27 cellular contexts compared by ENCODE assay signal in the genomic region with DNA sequence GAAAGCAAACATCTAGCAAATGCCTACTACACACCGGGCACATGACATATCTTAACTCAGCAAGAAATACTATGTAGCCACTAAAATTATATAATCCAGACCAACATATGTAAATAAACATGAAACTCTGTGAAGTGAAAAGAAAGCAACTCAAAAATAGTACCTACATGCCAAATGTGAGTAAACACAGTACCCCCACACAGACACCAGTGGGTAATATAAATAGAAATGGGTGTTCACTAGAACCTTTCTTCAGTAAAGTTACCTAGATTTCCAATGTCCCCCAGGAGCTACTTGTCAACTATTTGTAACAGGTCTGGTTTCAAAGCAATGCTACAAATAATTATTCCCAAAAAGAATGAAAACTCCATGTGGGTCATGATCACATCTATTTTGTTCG. TPM values are rescaled to one million over a fixed set of nuclear protein-coding genes. Genes with fewer than 3 reads are reported as not detected.
"Had no signal": no experiment of that assay in that cellular context is flagged by ENCODE, and none has a peak within 500 bp of the region (broad histone marks: within the 10 kb centered on the region; RNA-seq: fewer than 3 reads in every experiment).

No MANE protein-coding gene starts in this region.

- H3K4me3 Mint-ChIP-seq: mesothelial cell of epicardium; naive B cell; nephron; neural progenitor cell; stimulated activated effector memory CD8-positive, alpha-beta T cell treated with anti-CD3 and anti-CD28 coated beads, Interleukin-12 subunit alpha, Interleukin-12 subunit beta, amount 100 ng/mL, for 72 hours; type B pancreatic cell had no signal

- ATAC-seq: foreskin keratinocyte; gastroesophageal sphincter; heart left ventricle; left lobe of liver; mucosa of descending colon; stimulated activated effector memory CD8-positive, alpha-beta T cell treated with anti-CD3 and anti-CD28 coated beads, Interleukin-12 subunit alpha, Interleukin-12 subunit beta, amount 100 ng/mL, for 72 hours had no signal

- H3K9me3 Mint-ChIP-seq: mesothelial cell of epicardium; stimulated activated effector memory CD8-positive, alpha-beta T cell treated with anti-CD3 and anti-CD28 coated beads, Interleukin-12 subunit alpha, Interleukin-12 subunit beta, amount 100 ng/mL, for 72 hours; type B pancreatic cell had no signal

- H3K27me3 Mint-ChIP-seq: naive B cell, type B pancreatic cell had no signal

- H3K27me3 ChIP-seq: esophagus muscularis mucosa, foreskin keratinocyte, gastroesophageal sphincter, heart left ventricle, hepatocyte, neural progenitor cell, right atrium auricular region, sigmoid colon, testis, tibial artery had no signal

- H3K4me3 ChIP-seq: esophagus muscularis mucosa, gastroesophageal sphincter, heart left ventricle, hepatocyte, mucosa of descending colon, neural progenitor cell, prostate gland, right atrium auricular region, sigmoid colon, testis, tibial artery had no signal

- H3K9me3 ChIP-seq: esophagus muscularis mucosa, gastroesophageal sphincter, heart left ventricle, mucosa of descending colon, prostate gland, right atrium auricular region, sigmoid colon, testis, tibial artery had no signal

- H3K27ac ChIP-seq: esophagus muscularis mucosa, foreskin keratinocyte, gastroesophageal sphincter, heart left ventricle, hepatocyte, neural progenitor cell, parathyroid adenoma, prostate gland, right atrium auricular region, sigmoid colon, testis, tibial artery had no signal

- H3K27ac Mint-ChIP-seq: mesothelial cell of epicardium; naive B cell; nephron; neural progenitor cell; stimulated activated effector memory CD8-positive, alpha-beta T cell treated with anti-CD3 and anti-CD28 coated beads, Interleukin-12 subunit alpha, Interleukin-12 subunit beta, amount 100 ng/mL, for 72 hours; type B pancreatic cell had no signal

- DNase-seq: effector memory CD4-positive, alpha-beta T cell; foreskin keratinocyte; heart left ventricle; kidney; mesenchymal stem cell; mucosa of descending colon; naive B cell; sigmoid colon; stimulated activated CD4-positive, alpha-beta T cell treated with anti-CD3 and anti-CD28 coated beads, Interleukin-2, amount 100 ng/mL, for 24 hours; stimulated activated CD4-positive, alpha-beta T cell treated with anti-CD3 and anti-CD28 coated beads, Interleukin-4, amount 100 ng/mL, for 24 hours; stimulated activated naive CD4-positive, alpha-beta T cell treated with Interleukin-2 at 50 U/mL for 16 hours; substantia nigra; testis; tibial artery had no signal

- H2AFZ ChIP-seq: hepatocyte, neural progenitor cell, parathyroid adenoma had no signal

- H3K9ac ChIP-seq: neural progenitor cell, parathyroid adenoma had no signal

- H3K36me3 ChIP-seq: esophagus muscularis mucosa, gastroesophageal sphincter, heart left ventricle, neural progenitor cell, prostate gland, right atrium auricular region, sigmoid colon, tibial artery had no signal

- H3K4me1 ChIP-seq: prostate gland had no signal

- H3K4me2 ChIP-seq: hepatocyte, neural progenitor cell had no signal

- H3K36me3 Mint-ChIP-seq: naive B cell had no signal

RNA-seq across cellular contexts. Expression of a gene that starts 25.5 kb away (rescaled TPM):
- total RNA-seq: lung microvascular endothelial cell had no signal
